Comparison of ENCODE assay signal across 1 cellular context in genomic region chr2:111617299-111617803, GRCh38.
TF ChIP-seq lines count a peak whose summit lies in the region.

No MANE protein-coding gene starts in this region.

TF ChIP-seq in HepG2, 621 proteins besides CTCF, POLR2A, EP300 and RAD21 (continued from another document and continues in another):
- peak; percentile 83 for TF ChIP-seq NCOA2 (CRISPR knock-in tag; IDR thresholded peaks at IDR 0.05)
- 0 out of 2 replicates have a peak, but pooled peaks have one; percentile 18 for TF ChIP-seq ZNF234 (CRISPR knock-in tag; conservative IDR thresholded peaks at IDR 0.05)
- TF ChIP-seq ZNF264 (CRISPR knock-in tag; IDR thresholded peaks at IDR 0.05), result no peak
- TF ChIP-seq SMYD3 (CRISPR knock-in tag; IDR thresholded peaks at IDR 0.05), result no peak
- no peak for TF ChIP-seq WIZ (CRISPR knock-in tag; IDR thresholded peaks at IDR 0.05)
- TF ChIP-seq MEF2D (CRISPR knock-in tag; IDR thresholded peaks at IDR 0.05), result peak; percentile 49; the same call in 1 of the 2 replicates
- TF ChIP-seq GFI1 (CRISPR knock-in tag; IDR thresholded peaks at IDR 0.05; ENCODE audit: borderline replicate concordance), result peak; percentile 68; the same call in 1 of the 2 replicates
- peak in 1 of 2 experiments; percentile 38; a peak in 1 of 4 replicates for TF ChIP-seq KLF16 (CRISPR knock-in tag; IDR thresholded peaks at IDR 0.05)
- TF ChIP-seq HDAC2 (CRISPR knock-in tag; IDR thresholded peaks at IDR 0.05), result peak; percentile 50; the same call in 1 of the 2 replicates
- TF ChIP-seq HMGA1 (CRISPR knock-in tag; conservative IDR thresholded peaks at IDR 0.05), result no peak
- TF ChIP-seq PHB2 (IDR thresholded peaks at IDR 0.05; ENCODE audit: partially characterized antibody), result no peak
- TF ChIP-seq ZGPAT (CRISPR knock-in tag; IDR thresholded peaks at IDR 0.05), result peak; percentile 65; the same call in 1 of the 2 replicates
- TF ChIP-seq ZKSCAN1 (IDR thresholded peaks at IDR 0.05; ENCODE audit: low read length), result peak; percentile 85
- TF ChIP-seq DPF2 (CRISPR knock-in tag; IDR thresholded peaks at IDR 0.05; ENCODE audit: borderline replicate concordance, low read depth), result peak; percentile 77; the same call in 1 of the 2 replicates
- TF ChIP-seq, protein P1, sequence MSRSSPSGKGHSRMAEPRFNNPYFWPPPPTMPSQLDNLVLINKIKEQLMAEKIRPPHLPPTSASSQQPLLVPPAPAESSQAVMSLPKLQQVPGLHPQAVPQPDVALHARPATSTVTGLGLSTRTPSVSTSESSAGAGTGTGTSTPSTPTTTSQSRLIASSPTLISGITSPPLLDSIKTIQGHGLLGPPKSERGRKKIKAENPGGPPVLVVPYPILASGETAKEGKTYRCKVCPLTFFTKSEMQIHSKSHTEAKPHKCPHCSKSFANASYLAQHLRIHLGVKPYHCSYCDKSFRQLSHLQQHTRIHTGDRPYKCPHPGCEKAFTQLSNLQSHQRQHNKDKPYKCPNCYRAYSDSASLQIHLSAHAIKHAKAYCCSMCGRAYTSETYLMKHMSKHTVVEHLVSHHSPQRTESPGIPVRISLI (CRISPR knock-in tag; IDR thresholded peaks at IDR 0.05; ENCODE audit: borderline replicate concordance), result peak; percentile 79
- peak; percentile 49 for TF ChIP-seq PHF21A (CRISPR knock-in tag; IDR thresholded peaks at IDR 0.05)
- TF ChIP-seq SIN3A (IDR thresholded peaks at IDR 0.05; ENCODE audit: borderline replicate concordance, low read depth, low read length), result 0 out of 2 replicates have a peak, but pooled peaks have one; percentile 23
- peak; percentile 67; the same call in 1 of the 2 replicates for TF ChIP-seq ONECUT2 (CRISPR knock-in tag; IDR thresholded peaks at IDR 0.05)
- 0 out of 2 replicates have a peak, but pooled peaks have one; percentile 18 for TF ChIP-seq ARNT2 (CRISPR knock-in tag; IDR thresholded peaks at IDR 0.05; ENCODE audit: low read depth)
- TF ChIP-seq ZNF574 (CRISPR knock-in tag; IDR thresholded peaks at IDR 0.05), result no peak
- 0 out of 2 replicates have a peak, but pooled peaks have one; percentile 34 for TF ChIP-seq POGK (CRISPR knock-in tag; conservative IDR thresholded peaks at IDR 0.05)
- no peak for TF ChIP-seq JUND (CRISPR knock-in tag; IDR thresholded peaks at IDR 0.05)
- peak; percentile 42; the same call in 1 of the 2 replicates for TF ChIP-seq ESRRA (CRISPR knock-in tag; IDR thresholded peaks at IDR 0.05; ENCODE audit: low read depth)
- TF ChIP-seq FOXO1 (CRISPR knock-in tag; IDR thresholded peaks at IDR 0.05), result peak; percentile 94
- no peak for TF ChIP-seq NFIB (CRISPR knock-in tag; IDR thresholded peaks at IDR 0.05; ENCODE audit: borderline replicate concordance)
- TF ChIP-seq IRF9 (CRISPR knock-in tag; IDR thresholded peaks at IDR 0.05; ENCODE audit: borderline replicate concordance), result no peak
- TF ChIP-seq USF2 (IDR thresholded peaks at IDR 0.05; ENCODE audit: low read depth, low read length), result no peak
- TF ChIP-seq USF2 (CRISPR knock-in tag; IDR thresholded peaks at IDR 0.05; ENCODE audit: borderline replicate concordance), result no peak
- peak; percentile 74 for TF ChIP-seq TBL1XR1 (IDR thresholded peaks at IDR 0.05; ENCODE audit: borderline replicate concordance, low read length, partially characterized antibody)
- peak; percentile 15; the same call in 1 of the 2 replicates for TF ChIP-seq ARNTL (CRISPR knock-in tag; IDR thresholded peaks at IDR 0.05)
- TF ChIP-seq RERE (CRISPR knock-in tag; IDR thresholded peaks at IDR 0.05; ENCODE audit: low read depth), result 0 out of 2 replicates have a peak, but pooled peaks have one; percentile 12
- 0 out of 2 replicates have a peak, but pooled peaks have one; percentile 50 for TF ChIP-seq MIER3 (CRISPR knock-in tag; IDR thresholded peaks at IDR 0.05; ENCODE audit: borderline replicate concordance)
- peak; percentile 80 for TF ChIP-seq ZBTB43 (CRISPR knock-in tag; conservative IDR thresholded peaks at IDR 0.05)
- peak; percentile 32; the same call in 1 of the 2 replicates for TF ChIP-seq ISL2 (CRISPR knock-in tag; IDR thresholded peaks at IDR 0.05)
- peak; percentile 89 for TF ChIP-seq ARID5B (CRISPR knock-in tag; IDR thresholded peaks at IDR 0.05)
